22 cellular contexts compared by ENCODE assay signal in the genomic region with DNA sequence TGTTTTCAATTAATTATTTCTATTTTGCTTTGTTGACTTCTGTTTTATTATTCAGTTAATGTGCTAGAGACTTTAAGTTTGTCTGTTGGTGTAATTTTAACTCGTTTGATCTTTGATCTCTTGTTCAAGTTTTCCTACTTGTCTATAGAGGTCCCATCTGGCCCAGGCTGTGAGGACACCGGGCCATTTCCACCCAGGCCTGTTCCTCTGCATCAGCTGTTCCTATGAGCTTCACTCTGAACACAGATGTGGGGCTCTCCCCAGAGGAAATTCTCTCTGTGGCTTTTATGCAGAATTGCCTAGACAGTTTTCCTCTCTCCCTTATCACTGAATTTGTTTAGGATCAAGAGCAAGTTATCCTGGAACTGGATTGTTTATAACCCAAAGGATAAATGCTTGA. TPM values are rescaled to one million over a fixed set of nuclear protein-coding genes. Genes with fewer than 3 reads are reported as not detected.
DNase-seq lines count a peak whose midpoint lies in the region; ATAC-seq, FAIRE-seq and TF ChIP-seq lines count a peak whose summit lies in the region.
"Had no signal": no experiment of that assay in that cellular context is flagged by ENCODE, and none has a peak within 500 bp of the region (broad histone marks: within the 10 kb centered on the region; RNA-seq: fewer than 3 reads in every experiment).

No MANE protein-coding gene starts in this region.

- H3K4me2 ChIP-seq in HepG2 (ENCODE audit: low read depth, low read length): no peak overlapping the region
- H3K4me2 ChIP-seq: GM23338 had no signal

- no peaks in the 10 kb centered on the region for H3K27me3 Mint-ChIP-seq in T-helper 1 cell treated with Interleukin-12 subunit alpha and Interleukin-12 subunit beta and Interleukin-4 antibody, amounts not matched to agents 30 μg/mL and 1 μg/mL, for 36 hours (ENCODE audit: low read depth)

- no peak for ATAC-seq in Right ventricle myocardium superior (ENCODE audit: poor library complexity)
- ATAC-seq in HepG2: no peak
- ATAC-seq: GM23338, HCT116, Panc1 had no signal

- TF ChIP-seq RAD21 in HepG2 (CRISPR knock-in tag; IDR thresholded peaks at IDR 0.05): no peak

- H3K9ac ChIP-seq in HepG2 (ENCODE audit: insufficient read depth, low read depth, low read length): no peak overlapping the region

- POLR2A ChIA-PET in HepG2 (lab: Yijun Ruan, JAX): no interaction called here

- no peak overlapping the region for H2AFZ ChIP-seq in HepG2 (ENCODE audit: low read length)
- H2AFZ ChIP-seq: GM23338 had no signal

- H3K4me1 ChIP-seq in HepG2 (ENCODE audit: insufficient read depth, low read length) (peaks cover 29% of the 10 kb centered on the region), tibial artery (peaks cover 0 to 57% (median 43%) of the 10 kb centered on the region in 4 donors)

- H3K79me2 ChIP-seq in HepG2 (ENCODE audit: insufficient read depth, low read length): peaks cover 4% of the 10 kb centered on the region

- H3K36me3 Mint-ChIP-seq in T-helper 1 cell treated with Interleukin-12 subunit alpha and Interleukin-12 subunit beta and Interleukin-4 antibody, amounts not matched to agents 30 μg/mL and 1 μg/mL, for 36 hours (ENCODE audit: low read depth): peaks cover 21% of the 10 kb centered on the region

- H4K20me1 ChIP-seq in HepG2 (ENCODE audit: insufficient read depth, low read length): peaks cover 33% of the 10 kb centered on the region; the same call in 1 of the 2 replicates

- in situ Hi-C loops in HepG2 (cut with HindIII; ENCODE audit: extremely low pct_ligation_motif_present, low pct_unique_long_range_greater_than_20kb): no loop called here

- no TSS peak for BruUV-seq in HepG2 (replicated peaks; lab: Mats Ljungman, UMichigan)

- CTCF ChIA-PET in HepG2 (lab: Yijun Ruan, JAX; ENCODE audit: low intra/inter-chr PET ratio, low total read pairs): no interaction called here

- peak; percentile 60 for FAIRE-seq in HepG2 (lab: Jason Lieb, UNC)
- FAIRE-seq: G401.6, GM12891, GM18507, HTR-8/SVneo had no signal

- TF ChIP-seq POLR2A in HepG2 (IDR thresholded peaks at IDR 0.05; ENCODE audit: insufficient read depth in 1 of 2, low read depth in 2 of 2, low read length in 2 of 2): no peak

- H3K4me1 Mint-ChIP-seq in T-helper 1 cell treated with Interleukin-12 subunit alpha and Interleukin-12 subunit beta and Interleukin-4 antibody, amounts not matched to agents 30 μg/mL and 1 μg/mL, for 36 hours (ENCODE audit: low read depth): peaks cover 60% of the 10 kb centered on the region

- H3K27ac Mint-ChIP-seq in T-helper 1 cell treated with Interleukin-12 subunit alpha and Interleukin-12 subunit beta and Interleukin-4 antibody, amounts not matched to agents 30 μg/mL and 1 μg/mL, for 36 hours: peak overlapping the region; percentile 74
- H3K27ac Mint-ChIP-seq: GM23338 had no signal

- H3K4me3 ChIP-seq in HepG2 (replicated peaks in 1 of 3; ENCODE audit: insufficient read depth in 1 of 3, low read depth in 2 of 3, low read length in 3 of 3) (no peak overlapping the region), tibial artery (no peak overlapping the region)
- H3K4me3 ChIP-seq: GM23338 had no signal

- intact Hi-C loops in Right ventricle myocardium superior (cut with DNase I) (no loop called here), cardiac septum (cut with DNase I) (no loop called here), HepG2 (cut with micrococcal nuclease; ENCODE audit: unreplicated experiment) (no loop called here), tibial artery (cut with DNase I; ENCODE audit: low total_unique reads) (no loop called here)

- H3K27ac ChIP-seq in HepG2 (ENCODE audit: extremely low read length, insufficient read depth, low read length) (no peak overlapping the region), tibial artery (no peak overlapping the region)
- H3K27ac ChIP-seq: HL-60 had no signal

- DNase-seq in T-helper 1 cell: no peak
- DNase-seq in Right ventricle myocardium superior: peak; percentile 7
- DNase-seq in cardiac septum (ENCODE audit: low spot score): no peak
- no peak for DNase-seq in HepG2 (ENCODE audit: low spot score)
- DNase-seq in NCI-H2081 treated with DMSO at 0.1 percent for 48 hours (lab: John Stamatoyannopoulos, UW): no peak
- DNase-seq in GF-D8 (lab: John Stamatoyannopoulos, UW): no peak
- no peak for DNase-seq in tibial artery
- DNase-seq: 8988T, BE2C, DND-41, NCI-H1417 treated with DMSO at 0.1 percent for 48 hours, NCI-H2029, NCI-H524 had no signal

- H3K9me3 Mint-ChIP-seq in T-helper 1 cell treated with Interleukin-12 subunit alpha and Interleukin-12 subunit beta and Interleukin-4 antibody, amounts not matched to agents 30 μg/mL and 1 μg/mL, for 36 hours: no peaks in the 10 kb centered on the region
- H3K9me3 Mint-ChIP-seq: GM23338 had no signal

- no peak overlapping the region for H3K4me3 Mint-ChIP-seq in T-helper 1 cell treated with Interleukin-12 subunit alpha and Interleukin-12 subunit beta and Interleukin-4 antibody, amounts not matched to agents 30 μg/mL and 1 μg/mL, for 36 hours
- H3K4me3 Mint-ChIP-seq: GM23338 had no signal

- H3K36me3 ChIP-seq in HepG2 (replicated peaks in 1 of 2; ENCODE audit: control insufficient read depth in 1 of 2, insufficient read depth in 2 of 2, low read length in 2 of 2): peaks cover 7 to 16% of the 10 kb centered on the region in 2 experiments
- no peaks in the 10 kb centered on the region for H3K36me3 ChIP-seq in tibial artery
- H3K36me3 ChIP-seq: BE2C had no signal

- H3K9me3 ChIP-seq in HepG2 (ENCODE audit: low read length) (no peaks in the 10 kb centered on the region), tibial artery (no peaks in the 10 kb centered on the region)
- H3K9me3 ChIP-seq: BE2C had no signal

- H3K27me3 ChIP-seq in HepG2 (ENCODE audit: control insufficient read depth in 1 of 2, insufficient read depth in 2 of 2, low read length in 2 of 2): no peaks in the 10 kb centered on the region
- no peaks in the 10 kb centered on the region for H3K27me3 ChIP-seq in tibial artery
- H3K27me3 ChIP-seq: BE2C had no signal

- 14% methylated on average over 2 of the region's 2 CpGs for WGBS in HepG2 (ENCODE audit: low lambda C conversion rate)

- TF ChIP-seq CTCF in HepG2 (CRISPR knock-in tag; IDR thresholded peaks at IDR 0.05) (no peak), tibial artery (IDR thresholded peaks at IDR 0.05) (no peak)

- TF ChIP-seq EP300 in HepG2 (IDR thresholded peaks at IDR 0.05; ENCODE audit: low read depth in 2 of 2, low read length in 2 of 2): no peak
- no peak for TF ChIP-seq EP300 in HepG2 (CRISPR knock-in tag; IDR thresholded peaks at IDR 0.05; ENCODE audit: borderline replicate concordance)

TF ChIP-seq in HepG2, 621 proteins besides CTCF, POLR2A, EP300 and RAD21 (continues in another document):
- TF ChIP-seq, protein P1, sequence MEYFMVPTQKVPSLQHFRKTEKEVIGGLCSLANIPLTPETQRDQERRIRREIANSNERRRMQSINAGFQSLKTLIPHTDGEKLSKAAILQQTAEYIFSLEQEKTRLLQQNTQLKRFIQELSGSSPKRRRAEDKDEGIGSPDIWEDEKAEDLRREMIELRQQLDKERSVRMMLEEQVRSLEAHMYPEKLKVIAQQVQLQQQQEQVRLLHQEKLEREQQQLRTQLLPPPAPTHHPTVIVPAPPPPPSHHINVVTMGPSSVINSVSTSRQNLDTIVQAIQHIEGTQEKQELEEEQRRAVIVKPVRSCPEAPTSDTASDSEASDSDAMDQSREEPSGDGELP (IDR thresholded peaks at IDR 0.05; ENCODE audit: borderline replicate concordance, low read depth): peak; percentile 53; the same call in 1 of the 2 replicates
- TF ChIP-seq ZNF34 (CRISPR knock-in tag; IDR thresholded peaks at IDR 0.05; ENCODE audit: borderline replicate concordance) (no peak), JUND (CRISPR knock-in tag; IDR thresholded peaks at IDR 0.05) (no peak), ZKSCAN1 (IDR thresholded peaks at IDR 0.05; ENCODE audit: low read length) (no peak), FOXM1 (CRISPR knock-in tag; IDR thresholded peaks at IDR 0.05) (no peak)

RNA-seq across cellular contexts. Expression of a gene that starts 44.7 kb away (rescaled TPM):
- total RNA-seq in Right ventricle myocardium superior (393 TPM), cardiac septum (317 TPM), HepG2 (2016; rRNA removed; fragmentation: Illumina TruSeq; extraction: Trizol) (21.2 and 24.8 TPM in 2 replicates)
- total RNA-seq in HepG2 (2016; cell fraction: cytosol; rRNA removed; fragmentation: Illumina TruSeq; extraction: Trizol; ENCODE audit: low read depth): 4.9 and 7.5 TPM in 2 replicates
- total RNA-seq in HepG2 (2016; cell fraction: insoluble cytoplasmic fraction; rRNA removed; fragmentation: Illumina TruSeq; extraction: Trizol): 16.3 and 25.6 TPM in 2 replicates
- total RNA-seq in HepG2 (2016; cell fraction: membrane; rRNA removed; fragmentation: Illumina TruSeq; extraction: Trizol): 5.8 and 6.0 TPM in 2 replicates
- 24.8 and 30.3 TPM in 2 replicates for total RNA-seq in HepG2 (2016; cell fraction: nucleus; rRNA removed; fragmentation: Illumina TruSeq; extraction: Trizol)
- polyA plus RNA-seq in HepG2 (2011; rRNA removed): 16.8 and 23.2 TPM in 2 replicates
- polyA plus RNA-seq in HepG2 (2011; cell fraction: cytosol; rRNA removed): 8.3 and 9.6 TPM in 2 replicates
- polyA plus RNA-seq in HepG2 (2011; cell fraction: nucleus; rRNA removed): 155 and 159 TPM in 2 replicates
- 42.0 and 44.5 TPM in 2 replicates for polyA plus RNA-seq in HepG2 (2012)
- 0.96 and 1.4 TPM in 2 replicates for polyA plus RNA-seq in HepG2 (2016; cell fraction: cytosol; fragmentation: Illumina TruSeq; extraction: Trizol; ENCODE audit: low read depth)
- polyA plus RNA-seq in HepG2 (2016; cell fraction: insoluble cytoplasmic fraction; fragmentation: Illumina TruSeq; extraction: Trizol; ENCODE audit: low read depth): 16.0 and 20.4 TPM in 2 replicates
- 2.4 and 3.0 TPM in 2 replicates for polyA plus RNA-seq in HepG2 (2016; cell fraction: membrane; fragmentation: Illumina TruSeq; extraction: Trizol; ENCODE audit: low read depth)
- polyA plus RNA-seq in HepG2 (2016; cell fraction: nucleus; fragmentation: Illumina TruSeq; extraction: Trizol; ENCODE audit: insufficient read depth, low read depth): 72.8 and 77.7 TPM in 2 replicates
- polyA minus RNA-seq in HepG2 (2011; rRNA and poly(A)+ RNA removed; ENCODE audit: low replicate concordance): 39.4 and 67.1 TPM in 2 replicates
- polyA minus RNA-seq in HepG2 (2011; cell fraction: cytosol; rRNA and poly(A)+ RNA removed): 13.7 and 17.4 TPM in 2 replicates
- polyA minus RNA-seq in HepG2 (2011; cell fraction: nucleus; rRNA and poly(A)+ RNA removed): 65.8 and 83.4 TPM in 2 replicates

Comparison
In these comparisons a context has a peak if more than half of its experiments do, and no peak if none do; other contexts are left out.
1. RNA of a gene that starts 44.7 kb away (total RNA-seq): 393 TPM in Right ventricle myocardium superior (single experiment) and 317 TPM in cardiac septum (single experiment); 4.9 to 30.3 TPM in HepG2; every median in the first group is over 10 times any median in the second.